Comparison of ENCODE assay signal across 8 cellular contexts in genomic region chr16:31460582-31461002, GRCh38. TPM values are rescaled to one million over a fixed set of nuclear protein-coding genes. Genes with fewer than 3 reads are reported as not detected.
A peak's percentile ranks its signal among the peaks of the same experiment; 100 is the strongest.
DNase-seq lines count a peak whose midpoint lies in the region; ATAC-seq, FAIRE-seq and TF ChIP-seq lines count a peak whose summit lies in the region.

No MANE protein-coding gene starts in this region.

- H3K36me3 ChIP-seq in ES-I3 (ENCODE audit: insufficient read depth, low read length) (no peaks in the 10 kb centered on the region; the same call in 1 of the 2 replicates), Loucy (ENCODE audit: insufficient read depth, low read length) (peaks cover 31% of the 10 kb centered on the region; the same call in 1 of the 2 replicates), small intestine (ENCODE audit: control insufficient read depth in 2 of 2, insufficient read depth in 2 of 2, low read length in 2 of 2) (peaks cover 0 to 3% of the 10 kb centered on the region in 2 donors)

- WGBS in right cardiac atrium = 53% methylated on average over 8 of the region's 8 CpGs
- 52 to 54% (median 53%) methylated on average over 8 of the region's 8 CpGs for WGBS in small intestine, 3 donors

- H3K27me3 ChIP-seq in Loucy (ENCODE audit: insufficient read depth, low read length, poor library complexity, severe bottlenecking) (no peaks in the 10 kb centered on the region), right cardiac atrium (ENCODE audit: control insufficient read depth, insufficient read depth) (no peaks in the 10 kb centered on the region), small intestine (ENCODE audit: control insufficient read depth in 2 of 2, insufficient read depth in 2 of 2, low read length in 2 of 2) (no peaks in the 10 kb centered on the region)

- peak overlapping the region; percentile 96 for H3K27ac Mint-ChIP-seq in activated CD8-positive, alpha-beta T cell treated with anti-CD3 and anti-CD28 coated beads for 36 hours

- no peak for FAIRE-seq in small intestine (lab: Jason Lieb, UNC)

- POLR2A ChIA-PET in activated CD8-positive, alpha-beta T cell treated with anti-CD3 and anti-CD28 coated beads for 36 hours (lab: Charles Lee) = interaction anchor here (1.3 to 4.8 kb wide), 10 partner anchors 15 to 413 kb away, joined by 3 to 26 read pairs (median 6); partner anchors contain the start of genes FUS, RUSF1 and ZNF267

- peak overlapping the region; percentile 91 for H3K4me3 Mint-ChIP-seq in activated CD8-positive, alpha-beta T cell treated with anti-CD3 and anti-CD28 coated beads for 36 hours

- no peak overlapping the region for H2AFZ ChIP-seq in Loucy (ENCODE audit: low read length)

- intact Hi-C loops in activated CD8-positive, alpha-beta T cell treated with anti-CD3 and anti-CD28 coated beads for 36 hours (cut with micrococcal nuclease) = no loop called here
- intact Hi-C loops in right cardiac atrium (cut with DNase I) = no loop called here

- no peaks in the 10 kb centered on the region for H3K9me2 ChIP-seq in Loucy (replicated peaks; ENCODE audit: low read depth, low read length)

- no peaks in the 10 kb centered on the region for H3K27me3 Mint-ChIP-seq in activated CD8-positive, alpha-beta T cell treated with anti-CD3 and anti-CD28 coated beads for 36 hours

- no peak for ATAC-seq in activated CD8-positive, alpha-beta T cell treated with anti-CD3 and anti-CD28 coated beads for 36 hours
- no peak for ATAC-seq in right cardiac atrium
- ATAC-seq in HG03439 (IDR thresholded peaks at IDR 0.05; ENCODE audit: unreplicated experiment) = no peak
- no peak for ATAC-seq in GM19328 (IDR thresholded peaks at IDR 0.05; ENCODE audit: unreplicated experiment)

- H3K9ac ChIP-seq in ES-I3 (ENCODE audit: low read depth, low read length) = peak overlapping the region; percentile 71; the same call in 1 of the 2 replicates
- peak overlapping the region; percentile 65 for H3K9ac ChIP-seq in Loucy (ENCODE audit: low read depth, low read length, poor library complexity, severe bottlenecking)

- H3K4me1 Mint-ChIP-seq in activated CD8-positive, alpha-beta T cell treated with anti-CD3 and anti-CD28 coated beads for 36 hours (ENCODE audit: low read depth) = peaks cover 31% of the 10 kb centered on the region

- peaks cover 62% of the 10 kb centered on the region for H3K79me2 ChIP-seq in Loucy (ENCODE audit: insufficient read depth, low read length)

- peaks cover 30% of the 10 kb centered on the region for H3K36me3 Mint-ChIP-seq in activated CD8-positive, alpha-beta T cell treated with anti-CD3 and anti-CD28 coated beads for 36 hours (ENCODE audit: low read depth)

- H3K27ac ChIP-seq in right cardiac atrium (ENCODE audit: low read length) = peak overlapping the region; percentile 84
- H3K27ac ChIP-seq in small intestine (ENCODE audit: low read depth in 1 of 2, low read length in 1 of 2) = peak overlapping the region; percentile 73 to 89

- CTCF ChIA-PET in activated CD8-positive, alpha-beta T cell treated with anti-CD3 and anti-CD28 coated beads for 36 hours (lab: Charles Lee) = interaction anchor here (0.7 to 5.1 kb wide), 32 partner anchors 8 to 506 kb away, joined by 3 to 70 read pairs (median 4); partner anchors contain the start of genes FUS, PYCARD, RUSF1 and TGFB1I1

- peak; percentile 70 for TF ChIP-seq CTCF in Loucy (conservative IDR thresholded peaks at IDR 0.05; ENCODE audit: low read length)
- TF ChIP-seq CTCF in activated CD8-positive, alpha-beta T cell treated with anti-CD3 and anti-CD28 coated beads for 36 hours (IDR thresholded peaks at IDR 0.05) = peak; percentile 78

- peak overlapping the region; percentile 99 for H3K4me2 ChIP-seq in Loucy (ENCODE audit: low read depth, low read length, poor library complexity, severe bottlenecking)

- H3K9me3 Mint-ChIP-seq in activated CD8-positive, alpha-beta T cell treated with anti-CD3 and anti-CD28 coated beads for 36 hours = no peaks in the 10 kb centered on the region

- DNase-seq in activated CD8-positive, alpha-beta T cell treated with anti-CD3 and anti-CD28 coated beads for 36 hours = peak; percentile 32
- DNase-seq in right cardiac atrium (no peak), small intestine (peak; percentile 54), NCI-H2029 (lab: John Stamatoyannopoulos, UW) (no peak)

- peaks cover 6% of the 10 kb centered on the region for H3F3A ChIP-seq in Loucy (ENCODE audit: low read depth)

- H3K4me3 ChIP-seq in Loucy (ENCODE audit: low read length, poor library complexity, severe bottlenecking) (peak overlapping the region; percentile 94), right cardiac atrium (ENCODE audit: low read length) (no peak overlapping the region), small intestine (ENCODE audit: low read depth in 1 of 2, low read length in 2 of 2) (no peak overlapping the region)

- H4K20me1 ChIP-seq in Loucy (ENCODE audit: insufficient read depth, low read length, poor library complexity, severe bottlenecking) = peaks cover 39% of the 10 kb centered on the region

- H3K9me3 ChIP-seq in ES-I3 (ENCODE audit: control insufficient read depth, insufficient read depth, low read length) (no peaks in the 10 kb centered on the region), Loucy (ENCODE audit: insufficient read depth, low read depth, low read length) (no peaks in the 10 kb centered on the region), right cardiac atrium (ENCODE audit: control insufficient read depth, low read length) (no peaks in the 10 kb centered on the region), small intestine (ENCODE audit: control insufficient read depth, low read depth) (no peaks in the 10 kb centered on the region)

- H3K4me1 ChIP-seq in ES-I3 (ENCODE audit: insufficient read depth, low read length) (peaks cover under 1% of the 10 kb centered on the region; the same call in 1 of the 2 replicates), Loucy (ENCODE audit: insufficient read depth, low read length, poor library complexity, severe bottlenecking) (peaks cover 35% of the 10 kb centered on the region), right cardiac atrium (ENCODE audit: control insufficient read depth, insufficient read depth, low read length) (peaks cover 4% of the 10 kb centered on the region), small intestine (ENCODE audit: control insufficient read depth in 2 of 2, insufficient read depth in 1 of 2, low read depth in 1 of 2, low read length in 1 of 2) (peaks cover 3 to 5% of the 10 kb centered on the region in 2 donors)

RNA-seq across cellular contexts. Expression of gene ARMC5, which starts 1.3 kb away (rescaled TPM):
- total RNA-seq in activated CD8-positive, alpha-beta T cell treated with anti-CD3 and anti-CD28 coated beads for 36 hours = 10 to 100 TPM in 1 of 2 experiments, 1 to 10 TPM in 1; 8.2 to 10.0 TPM
- total RNA-seq in right cardiac atrium = 1 to 10 TPM; 6.8 to 9.0 (median 7.7) TPM
- 8.5 TPM for polyA plus RNA-seq in right cardiac atrium
- 10 to 100 TPM; 12.3 to 20.5 (median 15.0) TPM for polyA plus RNA-seq in small intestine

RNA-seq across cellular contexts. Expression of gene TGFB1I1, which starts 11.4 kb away (rescaled TPM):
- total RNA-seq in activated CD8-positive, alpha-beta T cell treated with anti-CD3 and anti-CD28 coated beads for 36 hours = 1 to 10 TPM in 1 of 2 experiments, under 1 TPM in 1; 0.92 to 1.2 TPM
- 10 to 100 TPM; 36.3 to 87.6 (median 55.1) TPM for total RNA-seq in right cardiac atrium
- polyA plus RNA-seq in right cardiac atrium (33.2 TPM), small intestine (10 to 100 TPM in 1 of 3 donors, 1 to 10 TPM in 2; 1.6 to 20.1 (median 7.8) TPM)

RNA-seq across cellular contexts. Expression of gene ZNF843, which starts 18.0 kb away (rescaled TPM):
- not detected for total RNA-seq in activated CD8-positive, alpha-beta T cell treated with anti-CD3 and anti-CD28 coated beads for 36 hours
- total RNA-seq in right cardiac atrium = 1 to 10 TPM; 2.1 to 4.2 (median 3.1) TPM
- 1.8 TPM for polyA plus RNA-seq in right cardiac atrium
- polyA plus RNA-seq in small intestine = under 1 TPM; 0.30 to 0.54 (median 0.45) TPM

RNA-seq across cellular contexts. Expression of gene SLC5A2, which starts 22.3 kb away (rescaled TPM):
- not detected for total RNA-seq in activated CD8-positive, alpha-beta T cell treated with anti-CD3 and anti-CD28 coated beads for 36 hours
- total RNA-seq in right cardiac atrium = not detected
- polyA plus RNA-seq in right cardiac atrium (1.2 TPM), small intestine (1 to 10 TPM in 2 of 3 donors, under 1 TPM in 1; 0.81 to 1.8 (median 1.3) TPM)

RNA-seq across cellular contexts. Expression of gene COX6A2, which starts 32.4 kb away (rescaled TPM):
- total RNA-seq in activated CD8-positive, alpha-beta T cell treated with anti-CD3 and anti-CD28 coated beads for 36 hours = not detected
- 1,000 to 10,000 TPM in 2 of 4 donors, 100 to 1,000 TPM in 2; 574 to 1,093 (median 918) TPM for total RNA-seq in right cardiac atrium
- 4,696 TPM for polyA plus RNA-seq in right cardiac atrium
- polyA plus RNA-seq in small intestine = 10 to 100 TPM in 2 of 3 donors, under 1 TPM in 1; 0.60 to 24.3 (median 15.0) TPM

Comparison
In these comparisons a context has a peak if more than half of its experiments do, and no peak if none do; other contexts are left out.
1. DNase-seq: peak in activated CD8-positive, alpha-beta T cell treated with anti-CD3 and anti-CD28 coated beads for 36 hours (single experiment) and small intestine (single experiment); none in right cardiac atrium (0 of 3) and NCI-H2029 (single experiment).
2. RNA of gene TGFB1I1, which starts 11.4 kb away (total RNA-seq): 36.3 to 87.6 TPM in right cardiac atrium; 0.92 to 1.2 TPM in activated CD8-positive, alpha-beta T cell treated with anti-CD3 and anti-CD28 coated beads for 36 hours; every median in the first group is over 10 times any median in the second.